ENCODE assay signal across 11 cellular contexts in the genomic region with DNA sequence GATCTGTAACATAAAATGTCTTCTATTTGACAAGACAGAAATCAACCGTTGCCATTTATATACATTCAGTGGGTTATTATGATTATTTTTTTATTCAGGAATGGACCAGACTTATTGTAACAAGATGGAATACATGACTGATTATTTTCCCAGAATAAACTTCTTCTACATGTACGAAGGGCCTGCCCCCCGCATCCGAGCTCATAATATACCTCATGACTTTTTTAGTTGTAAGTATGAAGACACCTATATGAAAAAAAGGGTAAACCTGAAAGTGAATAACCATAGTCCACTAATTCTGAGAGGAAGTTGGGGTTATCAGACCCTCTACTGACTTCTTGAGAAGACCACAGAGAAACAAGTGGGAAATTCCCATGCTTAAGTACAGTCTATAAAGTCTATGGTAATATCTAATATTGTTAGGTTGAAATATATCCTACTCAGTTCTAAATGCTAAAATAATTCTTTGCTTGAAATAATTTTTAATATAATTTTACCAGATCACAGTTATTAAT. TPM values are rescaled to one million over a fixed set of nuclear protein-coding genes. Genes with fewer than 3 reads are reported as not detected.
DNase-seq lines count a peak whose midpoint lies in the region; ATAC-seq and TF ChIP-seq lines count a peak whose summit lies in the region.
"Had no signal": no experiment of that assay in that cellular context is flagged by ENCODE, and none has a peak within 500 bp of the region (broad histone marks: within the 10 kb centered on the region; RNA-seq: fewer than 3 reads in every experiment).

No MANE protein-coding gene starts in this region.

- H3K27me3 Mint-ChIP-seq in activated T-helper 17 cell treated with anti-CD3 and anti-CD28 coated beads, Interleukin-2, amount 50 U/mL, for 72 hours, result no peaks in the 10 kb centered on the region
- H3K27me3 Mint-ChIP-seq: central memory CD8-positive, alpha-beta T cell had no signal

- H3K4me1 Mint-ChIP-seq in activated T-helper 17 cell treated with anti-CD3 and anti-CD28 coated beads, Interleukin-2, amount 50 U/mL, for 72 hours, result peaks cover 6% of the 10 kb centered on the region
- H3K4me1 Mint-ChIP-seq: central memory CD8-positive, alpha-beta T cell had no signal

- CTCF ChIA-PET in PC-9 (lab: Charles Lee), result interaction anchor here (0.6 kb wide), 1 partner anchor 768 kb away, joined by 3 read pairs; no protein-coding TSS in a partner anchor

- H4K20me1 ChIP-seq in PC-9 (ENCODE audit: insufficient read depth), result no peaks in the 10 kb centered on the region

- H3K36me3 ChIP-seq in testis (ENCODE audit: low read depth, missing control alignments) (no peaks in the 10 kb centered on the region), PC-9 (ENCODE audit: low read depth) (no peaks in the 10 kb centered on the region)

- BruUV-seq in PC-9 (replicated peaks; lab: Mats Ljungman, UMichigan), result no TSS peak

- no peaks in the 10 kb centered on the region for H3K79me2 ChIP-seq in PC-9 (ENCODE audit: low read depth)

- H3K4me3 ChIP-seq in testis (no peak overlapping the region), PC-9 (no peak overlapping the region)

- TF ChIP-seq POLR2A in testis (IDR thresholded peaks at IDR 0.05), result no peak

- H2AFZ ChIP-seq in PC-9, result no peak overlapping the region

- H3K27me3 ChIP-seq in testis (no peaks in the 10 kb centered on the region), PC-9 (ENCODE audit: insufficient read depth, low read depth) (no peaks in the 10 kb centered on the region)

- H3F3A ChIP-seq in PC-9 (ENCODE audit: insufficient read depth, low read depth), result no peaks in the 10 kb centered on the region

- DNase-seq in GM20000 (ENCODE audit: low spot score) (peak; percentile 21), NOMO-1 treated with dmso at 0.1 percent for 144 hours (lab: John Stamatoyannopoulos, UW; ENCODE audit: unreplicated experiment) (no peak), NCI-H510A treated with DMSO at 0.1 percent for 48 hours (lab: John Stamatoyannopoulos, UW) (no peak), testis (no peak), PC-9 (no peak)
- DNase-seq: Calu3, SIG-M5 had no signal

- H3K9me3 ChIP-seq in testis (no peaks in the 10 kb centered on the region), PC-9 (ENCODE audit: insufficient read depth, low read depth) (0 out of 2 replicates have a peak, but pooled peaks cover 4% of the 10 kb centered on the region)

- intact Hi-C loops in testis (cut with DNase I; ENCODE audit: low total_unique reads), result no loop called here
- intact Hi-C loops in PC-9 (cut with micrococcal nuclease; ENCODE audit: unreplicated experiment), result no loop called here

- no peak overlapping the region for H3K4me2 ChIP-seq in PC-9

- ATAC-seq in GM18517 (IDR thresholded peaks at IDR 0.05; ENCODE audit: unreplicated experiment) (peak; percentile 67), HG03045 (IDR thresholded peaks at IDR 0.05; ENCODE audit: unreplicated experiment) (peak; percentile 46)
- ATAC-seq in activated T-helper 17 cell treated with anti-CD3 and anti-CD28 coated beads, Interleukin-2, amount 50 U/mL, for 72 hours (replicated peaks), result peak; percentile 55

- H3K4me1 ChIP-seq in testis (no peaks in the 10 kb centered on the region), PC-9 (replicated peaks; ENCODE audit: insufficient read depth) (no peaks in the 10 kb centered on the region)

- no peaks in the 10 kb centered on the region for H3K36me3 Mint-ChIP-seq in activated T-helper 17 cell treated with anti-CD3 and anti-CD28 coated beads, Interleukin-2, amount 50 U/mL, for 72 hours (ENCODE audit: low read depth)

- TF ChIP-seq CTCF in GM20000 (IDR thresholded peaks at IDR 0.05; ENCODE audit: extremely low read depth, missing control alignments) (no peak), testis (IDR thresholded peaks at IDR 0.05) (no peak), PC-9 (conservative IDR thresholded peaks at IDR 0.05) (no peak)

- no peak overlapping the region for H3K4me3 Mint-ChIP-seq in activated T-helper 17 cell treated with anti-CD3 and anti-CD28 coated beads, Interleukin-2, amount 50 U/mL, for 72 hours
- H3K4me3 Mint-ChIP-seq: central memory CD8-positive, alpha-beta T cell had no signal

- 92 to 95% methylated on average over 4 of the region's 4 CpGs for WGBS in testis, 2 donors

- H3K9me3 Mint-ChIP-seq in activated T-helper 17 cell treated with anti-CD3 and anti-CD28 coated beads, Interleukin-2, amount 50 U/mL, for 72 hours, result no peaks in the 10 kb centered on the region
- H3K9me3 Mint-ChIP-seq: central memory CD8-positive, alpha-beta T cell had no signal

- H3K27ac Mint-ChIP-seq in activated T-helper 17 cell treated with anti-CD3 and anti-CD28 coated beads, Interleukin-2, amount 50 U/mL, for 72 hours, result no peak overlapping the region

- H3K9me2 ChIP-seq in PC-9 (ENCODE audit: insufficient read depth), result no peaks in the 10 kb centered on the region

- no peak overlapping the region for H3K27ac ChIP-seq in testis
- no peak overlapping the region for H3K27ac ChIP-seq in PC-9

- POLR2A ChIA-PET in PC-9 (lab: Charles Lee; ENCODE audit: unreplicated experiment), result no interaction called here

RNA-seq across cellular contexts. Expression of a gene that starts 15.9 kb away (rescaled TPM):
- total RNA-seq in activated T-helper 17 cell treated with anti-CD3 and anti-CD28 coated beads, Interleukin-2, amount 50 U/mL, for 72 hours, result not detected
- total RNA-seq in testis (1 to 10 TPM in 1 of 2 donors, not detected in 1; 1.0 TPM), PC-9 (2021) (not detected in 2 replicates)
- polyA plus RNA-seq in testis (ENCODE audit: insufficient read depth, low read depth, low replicate concordance), result 0.36 TPM
- total RNA-seq: Calu3 had no signal

RNA-seq across cellular contexts. Expression of a gene that starts 25.5 kb away (rescaled TPM):
- not detected for total RNA-seq in activated T-helper 17 cell treated with anti-CD3 and anti-CD28 coated beads, Interleukin-2, amount 50 U/mL, for 72 hours
- total RNA-seq in testis, result 10 to 100 TPM in 1 of 2 donors, 1 to 10 TPM in 1; 3.7 to 10.3 TPM
- 6.6 TPM for polyA plus RNA-seq in testis (ENCODE audit: insufficient read depth, low read depth, low replicate concordance)
- total RNA-seq in PC-9 (2021), result not detected in 2 replicates
- total RNA-seq: Calu3 had no signal

RNA-seq across cellular contexts. Expression of a gene that starts 48.2 kb away (rescaled TPM):
- under 1 TPM; 0.19 to 0.45 TPM for total RNA-seq in activated T-helper 17 cell treated with anti-CD3 and anti-CD28 coated beads, Interleukin-2, amount 50 U/mL, for 72 hours
- total RNA-seq in testis (1 to 10 TPM; 1.6 to 2.8 TPM), PC-9 (2021) (not detected in 2 replicates)
- 3.3 TPM for polyA plus RNA-seq in testis (ENCODE audit: insufficient read depth, low read depth, low replicate concordance)
- total RNA-seq: Calu3 had no signal

RNA-seq across cellular contexts. Expression of a gene that starts 57.3 kb away (rescaled TPM):
- total RNA-seq in activated T-helper 17 cell treated with anti-CD3 and anti-CD28 coated beads, Interleukin-2, amount 50 U/mL, for 72 hours, result 10 to 100 TPM; 24.1 to 24.2 TPM
- total RNA-seq in testis, result 10 to 100 TPM; 39.8 to 42.1 TPM
- polyA plus RNA-seq in testis (ENCODE audit: insufficient read depth, low read depth, low replicate concordance), result 24.4 TPM
- total RNA-seq in PC-9 (2021), result 16.8 and 21.3 TPM in 2 replicates
